8 cellular contexts compared by ENCODE assay signal in the genomic region with DNA sequence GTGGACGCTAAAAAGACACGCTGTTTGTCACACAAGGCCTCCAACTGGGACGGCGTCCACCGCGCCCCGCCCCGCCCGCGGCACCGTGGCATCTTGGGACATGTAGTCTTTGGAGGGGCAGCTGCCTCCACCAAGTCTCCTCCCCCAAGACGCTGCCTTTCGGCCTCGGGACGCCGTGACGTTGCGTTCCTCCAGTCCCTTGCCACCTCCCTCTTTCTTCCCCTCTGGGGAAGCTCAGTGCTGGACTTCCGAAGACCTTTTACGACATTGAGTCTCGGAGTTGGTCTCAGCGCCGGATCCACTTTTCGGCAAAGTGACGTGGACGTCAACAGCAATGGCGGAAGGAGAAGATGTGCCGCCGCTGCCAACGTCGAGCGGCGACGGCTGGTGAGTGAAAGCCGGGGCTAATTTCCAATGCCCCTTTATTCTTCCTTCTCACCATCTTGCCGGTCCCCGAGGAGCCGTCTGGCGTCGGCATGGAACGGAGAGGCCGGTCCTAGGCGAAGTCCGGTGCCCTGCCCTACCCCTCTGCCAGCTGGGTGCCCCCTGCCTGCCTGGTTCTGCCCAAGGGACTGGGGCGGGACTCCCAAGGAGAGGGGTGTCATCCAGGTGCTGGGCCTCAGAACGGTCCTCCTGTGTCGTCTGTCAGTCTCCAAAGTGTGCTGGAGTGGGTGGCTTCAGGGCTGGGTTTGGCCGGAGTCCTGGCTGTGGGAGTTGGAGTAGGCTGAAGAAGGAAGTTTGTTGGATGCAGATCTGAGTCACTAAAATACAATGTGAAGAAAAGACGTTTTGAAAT. TPM values are rescaled to one million over a fixed set of nuclear protein-coding genes. Genes with fewer than 3 reads are reported as not detected.
DNase-seq lines count a peak whose midpoint lies in the region; ATAC-seq and TF ChIP-seq lines count a peak whose summit lies in the region.

A gene (plus strand): TSS at position 308 of the 796 bp plus-strand sequence. CDS start 27 bp downstream, at position 335.

- no peaks in the 10 kb centered on the region for H3K27me3 Mint-ChIP-seq in activated T-cell treated with anti-CD3 and anti-CD28 coated beads, Interleukin-2, amount 50 U/mL, for 4 hours (ENCODE audit: low read depth)

- H3K4me1 ChIP-seq in KMS-11 (ENCODE audit: low read depth, poor library complexity, severe bottlenecking): peaks cover 13% of the 10 kb centered on the region
- peaks cover 28% of the 10 kb centered on the region for H3K4me1 ChIP-seq in Panc1 (ENCODE audit: control insufficient read depth, insufficient read depth, low read length)
- peaks cover 19 to 22% of the 10 kb centered on the region in 2 donors for H3K4me1 ChIP-seq in mucosa of rectum (ENCODE audit: control insufficient read depth in 2 of 2, insufficient read depth in 2 of 2, low read length in 2 of 2)

- peak; percentile 98 for TF ChIP-seq POLR2A in erythroblast (IDR thresholded peaks at IDR 0.05; ENCODE audit: low read length)

- H3K4me3 Mint-ChIP-seq in activated T-cell treated with anti-CD3 and anti-CD28 coated beads, Interleukin-2, amount 50 U/mL, for 4 hours: peak within 1 kb of the TSS; percentile 95

- peaks cover 45% of the 10 kb centered on the region for H3K4me1 Mint-ChIP-seq in activated T-cell treated with anti-CD3 and anti-CD28 coated beads, Interleukin-2, amount 50 U/mL, for 4 hours (ENCODE audit: low read depth)

- in situ Hi-C loops in Panc1 (cut with HindIII; ENCODE audit: low pct_unique_long_range_greater_than_20kb, low sequenced_read_pairs): no loop called here

- TF ChIP-seq CTCF in KMS-11 (conservative IDR thresholded peaks at IDR 0.05; ENCODE audit: low read depth, low read length) (no peak), Panc1 (IDR thresholded peaks at IDR 0.05) (no peak)

- peak within 1 kb of the TSS; percentile 51 for H3K27ac ChIP-seq in KMS-11
- peak within 1 kb of the TSS; percentile 96 for H3K27ac ChIP-seq in Panc1 (ENCODE audit: low read length)
- H3K27ac ChIP-seq in mucosa of rectum (ENCODE audit: low read depth in 2 of 2, low read length in 2 of 2): peak within 1 kb of the TSS; percentile 94 to 97

- ATAC-seq in GM21737 (IDR thresholded peaks at IDR 0.05; ENCODE audit: unreplicated experiment) (peak; percentile 100), Panc1 (peak; percentile 100)
- ATAC-seq in activated T-cell treated with anti-CD3 and anti-CD28 coated beads, Interleukin-2, amount 50 U/mL, for 4 hours: peak; percentile 100

- CTCF ChIA-PET in Panc1 (lab: Charles Lee): interaction anchor here (0.5 to 0.7 kb wide), 5 partner anchors 41 to 429 kb away, joined by 3 to 9 read pairs (median 3); no protein-coding TSS in a partner anchor

- intact Hi-C loops in Panc1 (cut with micrococcal nuclease; ENCODE audit: unreplicated experiment): no loop called here

- H2AFZ ChIP-seq in KMS-11 (ENCODE audit: low read depth): peak within 1 kb of the TSS; percentile 71

- no peaks in the 10 kb centered on the region for H3K36me3 Mint-ChIP-seq in activated T-cell treated with anti-CD3 and anti-CD28 coated beads, Interleukin-2, amount 50 U/mL, for 4 hours (ENCODE audit: insufficient read depth)

- no peaks in the 10 kb centered on the region for H3K36me3 ChIP-seq in KMS-11 (ENCODE audit: insufficient read depth)
- H3K36me3 ChIP-seq in Panc1 (ENCODE audit: control insufficient read depth, insufficient read depth, low read length): no peaks in the 10 kb centered on the region
- H3K36me3 ChIP-seq in mucosa of rectum (ENCODE audit: control insufficient read depth in 2 of 2, insufficient read depth in 2 of 2, low read length in 2 of 2): no peaks in the 10 kb centered on the region

- no peaks in the 10 kb centered on the region for H3K27me3 ChIP-seq in KMS-11 (ENCODE audit: insufficient read depth, low read depth)
- H3K27me3 ChIP-seq in Panc1 (ENCODE audit: control insufficient read depth, insufficient read depth, low read length): no peaks in the 10 kb centered on the region
- H3K27me3 ChIP-seq in mucosa of rectum (ENCODE audit: control insufficient read depth in 2 of 2, insufficient read depth in 2 of 2, low read length in 2 of 2): no peaks in the 10 kb centered on the region

- no TSS peak for BruUV-seq in Panc1 (replicated peaks; lab: Mats Ljungman, UMichigan)

- H3K9ac ChIP-seq in KMS-11: peak within 1 kb of the TSS; percentile 78
- peak within 1 kb of the TSS; percentile 93 to 99 for H3K9ac ChIP-seq in mucosa of rectum (ENCODE audit: low read depth in 1 of 2, low read length in 2 of 2)

- H3K9me3 Mint-ChIP-seq in activated T-cell treated with anti-CD3 and anti-CD28 coated beads, Interleukin-2, amount 50 U/mL, for 4 hours: no peaks in the 10 kb centered on the region

- POLR2A ChIA-PET in Panc1 (lab: Charles Lee): interaction anchor here (0.6 to 1.3 kb wide), 8 partner anchors 9 to 443 kb away, joined by 3 to 19 read pairs (median 4); a partner anchor contains a TSS

- DNase-seq in DMS53 treated with DMSO at 0.1 percent for 48 hours (lab: John Stamatoyannopoulos, UW; ENCODE audit: unreplicated experiment): peak; percentile 92
- peak; percentile 98 for DNase-seq in Panc1 (ENCODE audit: low read depth, low spot score)
- DNase-seq in activated T-cell treated with anti-CD3 and anti-CD28 coated beads, Interleukin-2, amount 50 U/mL, for 4 hours: peak; percentile 95
- peak; percentile 99 to 100 for DNase-seq in erythroblast (lab: John Stamatoyannopoulos, UW)
- peak; percentile 98 for DNase-seq in stimulated activated CD8-positive, alpha-beta memory T cell treated with anti-CD3 and anti-CD28 coated beads, Interleukin-4, amount 100 ng/mL, for 48 hours

- peak within 1 kb of the TSS; percentile 71 for H3K4me2 ChIP-seq in KMS-11

- H3K4me3 ChIP-seq in KMS-11 (IDR thresholded peaks at IDR 0.05; ENCODE audit: insufficient read depth, low read depth, low read length) (peak within 1 kb of the TSS; percentile 95), Panc1 (ENCODE audit: low read depth in 2 of 2, low read length in 2 of 2) (peak within 1 kb of the TSS; percentile 97 to 100), mucosa of rectum (ENCODE audit: low read length in 2 of 2) (peak within 1 kb of the TSS; percentile 88 to 98)

- H4K20me1 ChIP-seq in KMS-11 (ENCODE audit: insufficient read depth): no peaks in the 10 kb centered on the region

- H3K79me2 ChIP-seq in KMS-11 (ENCODE audit: insufficient read depth, low read depth): peaks cover 39% of the 10 kb centered on the region

- H3K9me3 ChIP-seq in Panc1 (ENCODE audit: control insufficient read depth, insufficient read depth, low read depth, low read length) (no peaks in the 10 kb centered on the region), mucosa of rectum (ENCODE audit: control insufficient read depth in 2 of 2, low read length in 2 of 2) (no peaks in the 10 kb centered on the region)

RNA-seq across cellular contexts. Expression of the gene that starts here (rescaled TPM):
- 39.4 TPM for total RNA-seq in Panc1 (2021; ENCODE audit: unreplicated experiment)
- 11.7 TPM for polyA plus RNA-seq in Panc1 (2012; ENCODE audit: insufficient read length)
- total RNA-seq in activated T-cell treated with anti-CD3 and anti-CD28 coated beads, Interleukin-2, amount 50 U/mL, for 4 hours: 10 to 100 TPM; 10.5 to 19.0 (median 16.2) TPM

Comparison
In these comparisons a context has a peak if more than half of its experiments do, and no peak if none do; other contexts are left out.
1. Peak in every context shown above with its lines: DNase-seq, ATAC-seq, H3K4me3 ChIP-seq and H3K27ac ChIP-seq.